16 cellular contexts compared by ENCODE assay signal in the genomic region with DNA sequence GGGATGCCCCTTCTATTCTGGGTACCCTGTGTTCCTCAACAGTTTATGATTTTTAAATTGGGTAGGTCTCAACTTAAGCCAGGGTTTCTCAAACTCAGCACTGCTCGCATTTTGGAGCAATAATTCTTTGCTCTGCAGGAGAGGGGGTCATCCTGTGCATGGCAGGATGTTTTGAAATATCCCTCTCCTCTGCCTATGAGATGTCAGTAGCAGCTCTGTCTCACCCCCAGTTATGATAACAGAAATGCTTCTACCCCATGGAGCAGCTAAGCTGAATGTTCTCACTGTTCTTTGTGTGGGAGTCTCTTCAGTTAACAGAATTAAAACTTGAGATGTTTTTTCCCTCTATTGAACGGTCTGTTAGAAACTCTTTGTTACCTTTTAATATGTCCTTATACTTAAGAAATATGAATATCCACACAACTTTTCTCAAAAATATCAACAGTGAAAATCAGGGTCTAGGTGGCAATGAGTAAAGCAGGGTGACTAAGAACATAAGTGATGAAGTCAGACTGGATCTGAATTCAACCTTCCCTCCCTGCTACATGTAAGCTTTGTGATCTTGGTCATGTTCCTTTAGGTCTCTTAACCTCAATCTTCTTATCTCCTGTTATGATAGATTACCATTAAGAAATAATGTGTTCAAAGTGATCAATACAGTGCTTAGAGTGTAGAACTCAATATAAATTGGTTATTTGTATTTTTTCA.
DNase-seq lines count a peak whose midpoint lies in the region; ATAC-seq, FAIRE-seq and TF ChIP-seq lines count a peak whose summit lies in the region.
"Had no signal": no experiment of that assay in that cellular context is flagged by ENCODE, and none has a peak within 500 bp of the region (broad histone marks: within the 10 kb centered on the region; RNA-seq: fewer than 3 reads in every experiment).

No MANE protein-coding gene starts in this region.

- peak overlapping the region; percentile 76 for H3K27ac ChIP-seq in caudate nucleus (ENCODE audit: low read depth, low read length)
- H3K27ac ChIP-seq in small intestine (ENCODE audit: low read depth in 1 of 2, low read length in 1 of 2) = no peak overlapping the region
- no peak overlapping the region for H3K27ac ChIP-seq in upper lobe of right lung
- H3K27ac ChIP-seq: C4-2B, left ventricle myocardium inferior, tibial artery had no signal

- 64 to 79% (median 66%) methylated on average over 2 of the region's 2 CpGs for WGBS in small intestine, 3 donors

- ATAC-seq in GM18868 (IDR thresholded peaks at IDR 0.05; ENCODE audit: unreplicated experiment) (peak; percentile 89), HG03432 (IDR thresholded peaks at IDR 0.05; ENCODE audit: unreplicated experiment) (peak; percentile 78), upper lobe of right lung (no peak)
- ATAC-seq: effector memory CD8-positive, alpha-beta T cell; Right ventricle myocardium inferior had no signal

- H3K4me3 ChIP-seq in small intestine (ENCODE audit: low read depth in 1 of 2, low read length in 2 of 2) = no peak overlapping the region
- no peak overlapping the region for H3K4me3 ChIP-seq in upper lobe of right lung
- H3K4me3 ChIP-seq: left ventricle myocardium inferior, tibial artery had no signal

- no peak for TF ChIP-seq POLR2A in erythroblast (IDR thresholded peaks at IDR 0.05; ENCODE audit: low read length)

- no peaks in the 10 kb centered on the region for H3K36me3 ChIP-seq in small intestine (ENCODE audit: control insufficient read depth in 2 of 2, insufficient read depth in 2 of 2, low read length in 2 of 2)
- no peaks in the 10 kb centered on the region for H3K36me3 ChIP-seq in upper lobe of right lung
- H3K36me3 ChIP-seq: left ventricle myocardium inferior, tibial artery had no signal

- FAIRE-seq in D721Med (lab: Jason Lieb, UNC) = peak; percentile 60
- no peak for FAIRE-seq in small intestine (lab: Jason Lieb, UNC)
- FAIRE-seq: H1 had no signal

- intact Hi-C loops in upper lobe of right lung (cut with DNase I) = no loop called here

- DNase-seq in D721Med (ENCODE audit: insufficient read length, low spot score) = no peak
- DNase-seq in caudate nucleus (lab: John Stamatoyannopoulos, UW) = peak in 3 of 61 donors; percentile 18 to 52 (median 26)
- no peak for DNase-seq in small intestine
- no peak for DNase-seq in upper lobe of right lung
- no peak for DNase-seq in erythroblast (lab: John Stamatoyannopoulos, UW)
- DNase-seq: activated CD4-positive, alpha-beta T cell treated with anti-CD3 and anti-CD28 coated beads for 4 hours; activated gamma-delta T cell treated with Interleukin-2 at 50 U/mL for 16 hours; effector memory CD8-positive, alpha-beta T cell; left ventricle myocardium inferior; NCI-H2081 treated with DMSO at 0.1 percent for 48 hours; tibial artery had no signal

- no peaks in the 10 kb centered on the region for H3K9me3 ChIP-seq in small intestine (ENCODE audit: control insufficient read depth, low read depth)
- H3K9me3 ChIP-seq in upper lobe of right lung = no peaks in the 10 kb centered on the region
- H3K9me3 ChIP-seq: left ventricle myocardium inferior, tibial artery had no signal

- H3K4me1 ChIP-seq in small intestine (ENCODE audit: control insufficient read depth in 2 of 2, insufficient read depth in 1 of 2, low read depth in 1 of 2, low read length in 1 of 2) (no peaks in the 10 kb centered on the region), upper lobe of right lung (no peaks in the 10 kb centered on the region)
- H3K4me1 ChIP-seq: left ventricle myocardium inferior, tibial artery had no signal

- TF ChIP-seq CTCF in D721Med (IDR thresholded peaks at IDR 0.05; ENCODE audit: insufficient read depth, missing control alignments) (no peak), upper lobe of right lung (IDR thresholded peaks at IDR 0.05) (no peak)

- H3K27me3 ChIP-seq in small intestine (ENCODE audit: control insufficient read depth in 2 of 2, insufficient read depth in 2 of 2, low read length in 2 of 2) (no peaks in the 10 kb centered on the region), upper lobe of right lung (no peaks in the 10 kb centered on the region)
- H3K27me3 ChIP-seq: tibial artery had no signal
